In genomic region chr4:184812181-184812542, GRCh38 we compare ENCODE assay signal across 15 cellular contexts. TPM values are rescaled to one million over a fixed set of nuclear protein-coding genes. Genes with fewer than 3 reads are reported as not detected.
A peak's percentile ranks its signal among the peaks of the same experiment; 100 is the strongest.
DNase-seq lines count a peak whose midpoint lies in the region; ATAC-seq, FAIRE-seq and TF ChIP-seq lines count a peak whose summit lies in the region.
"Had no signal": no experiment of that assay in that cellular context is flagged by ENCODE, and none has a peak within 500 bp of the region (broad histone marks: within the 10 kb centered on the region; RNA-seq: fewer than 3 reads in every experiment).

No MANE protein-coding gene starts in this region.

- H4K20me1 ChIP-seq in HepG2 (ENCODE audit: insufficient read depth, low read length) (no peaks in the 10 kb centered on the region), H9 (ENCODE audit: control insufficient read depth, insufficient read depth, insufficient read length) (no peaks in the 10 kb centered on the region)

- TF ChIP-seq EP300 in HepG2 (IDR thresholded peaks at IDR 0.05; ENCODE audit: low read depth in 2 of 2, low read length in 2 of 2) = no peak
- TF ChIP-seq EP300 in HepG2 (CRISPR knock-in tag; IDR thresholded peaks at IDR 0.05; ENCODE audit: borderline replicate concordance) = no peak

- TF ChIP-seq RAD21 in liver (IDR thresholded peaks at IDR 0.05) = no peak
- TF ChIP-seq RAD21 in HepG2 (CRISPR knock-in tag; IDR thresholded peaks at IDR 0.05) = no peak

- no peak overlapping the region for H2BK120ac ChIP-seq in H9 (ENCODE audit: low read depth, low read length, poor library complexity, severe bottlenecking)

- H3K4me2 ChIP-seq in HepG2 (ENCODE audit: low read depth, low read length) = no peak overlapping the region
- H3K4me2 ChIP-seq in H9 (ENCODE audit: insufficient read depth, insufficient read length, low read length) = no peak overlapping the region

- peaks cover 3% of the 10 kb centered on the region for H3K79me2 ChIP-seq in HepG2 (ENCODE audit: insufficient read depth, low read length)
- no peaks in the 10 kb centered on the region; the same call in 1 of the 2 replicates for H3K79me2 ChIP-seq in H9 (ENCODE audit: insufficient read depth, low read length)

- H2BK20ac ChIP-seq in H9 (ENCODE audit: low read depth, low read length, poor library complexity, severe bottlenecking) = no peak overlapping the region

- H3K9ac ChIP-seq in liver (ENCODE audit: low read depth in 1 of 2, low read length in 2 of 2) = peak overlapping the region in 1 of 2 donors; percentile 39
- H3K9ac ChIP-seq in HepG2 (ENCODE audit: insufficient read depth, low read depth, low read length) = no peak overlapping the region
- no peak overlapping the region for H3K9ac ChIP-seq in H9 (ENCODE audit: extremely low read depth, insufficient read length, low read length)

- H2AK5ac ChIP-seq in H9 (ENCODE audit: insufficient read length, low read length) = no peak overlapping the region

- no peaks in the 10 kb centered on the region for H3K27me3 ChIP-seq in liver (ENCODE audit: control insufficient read depth in 4 of 4, insufficient read depth in 4 of 4, low read length in 3 of 4)
- no peaks in the 10 kb centered on the region for H3K27me3 ChIP-seq in HepG2 (ENCODE audit: control insufficient read depth in 1 of 2, insufficient read depth in 2 of 2, low read length in 2 of 2)
- H3K27me3 ChIP-seq in gastrocnemius medialis = no peaks in the 10 kb centered on the region
- H3K27me3 ChIP-seq in uterus = no peaks in the 10 kb centered on the region
- H3K27me3 ChIP-seq in H9 (ENCODE audit: insufficient read depth, low read length) = no peaks in the 10 kb centered on the region

- H2BK15ac ChIP-seq in H9 (ENCODE audit: low read depth, low read length) = no peak overlapping the region

- H3K4me3 ChIP-seq in liver (ENCODE audit: low read depth in 1 of 3, low read length in 3 of 3) (peak overlapping the region in 1 of 3 donors; percentile 5), HepG2 (replicated peaks in 1 of 3; ENCODE audit: insufficient read depth in 1 of 3, low read depth in 2 of 3, low read length in 3 of 3) (no peak overlapping the region), gastrocnemius medialis (peak overlapping the region; percentile 21 to 51 (median 42)), uterus (no peak overlapping the region)
- H3K4me3 ChIP-seq: HAP-1 had no signal

- H2BK5ac ChIP-seq in H9 (ENCODE audit: insufficient read length, low read length) = no peak overlapping the region

- H3T11ph ChIP-seq in H9 (ENCODE audit: low read length) = no peak overlapping the region

- no peak overlapping the region for H4K5ac ChIP-seq in H9 (ENCODE audit: insufficient read length, low read depth, low read length)

- H3K4me1 Mint-ChIP-seq in glutamatergic neuron (ENCODE audit: low read depth, unreplicated experiment) (peaks cover 32% of the 10 kb centered on the region), H9 (peaks cover 30 to 33% of the 10 kb centered on the region in 2 experiments)

- H3K56ac ChIP-seq in H9 (ENCODE audit: insufficient read length, low read depth, low read length) = no peak overlapping the region

- H3K23me2 ChIP-seq in H9 (ENCODE audit: insufficient read length, low read depth, low read length, poor library complexity, severe bottlenecking) = no peaks in the 10 kb centered on the region

- H3K9me3 Mint-ChIP-seq in glutamatergic neuron (ENCODE audit: unreplicated experiment) (no peaks in the 10 kb centered on the region), H9 (no peaks in the 10 kb centered on the region)
- H3K9me3 Mint-ChIP-seq: T-helper 1 cell treated with Interleukin-12 subunit alpha and Interleukin-12 subunit beta and Interleukin-4 antibody, amounts not matched to agents 30 μg/mL and 1 μg/mL, for 36 hours had no signal

- H3K14ac ChIP-seq in H9 (ENCODE audit: insufficient read depth, low read length) = no peak overlapping the region

- H3K27ac ChIP-seq in liver (ENCODE audit: low read depth in 1 of 2, low read length in 2 of 2) = peak overlapping the region; percentile 67 to 82
- no peak overlapping the region for H3K27ac ChIP-seq in HepG2 (ENCODE audit: extremely low read length, insufficient read depth, low read length)
- peak overlapping the region; percentile 97 to 100 (median 98) for H3K27ac ChIP-seq in gastrocnemius medialis
- H3K27ac ChIP-seq in uterus = peak overlapping the region; percentile 37 to 68
- no peak overlapping the region for H3K27ac ChIP-seq in H9 (ENCODE audit: insufficient read length, low read depth, low read length)
- H3K27ac ChIP-seq: VCaP had no signal

- H2BK12ac ChIP-seq in H9 (ENCODE audit: insufficient read length, low read depth, low read length) = no peak overlapping the region

- CTCF ChIA-PET in HepG2 (lab: Yijun Ruan, JAX; ENCODE audit: low intra/inter-chr PET ratio, low total read pairs) = no interaction called here

- no peak overlapping the region for H3K4ac ChIP-seq in H9 (ENCODE audit: low read depth, low read length)

- peaks cover 0 to 2% (median under 1%) of the 10 kb centered on the region in 4 donors for H3K36me3 ChIP-seq in liver (ENCODE audit: control insufficient read depth in 4 of 4, insufficient read depth in 3 of 4, low read depth in 1 of 4, low read length in 3 of 4)
- no peaks in the 10 kb centered on the region for H3K36me3 ChIP-seq in HepG2 (replicated peaks in 1 of 2; ENCODE audit: control insufficient read depth in 1 of 2, insufficient read depth in 2 of 2, low read length in 2 of 2)
- no peaks in the 10 kb centered on the region for H3K36me3 ChIP-seq in gastrocnemius medialis
- H3K36me3 ChIP-seq in uterus = no peaks in the 10 kb centered on the region
- H3K36me3 ChIP-seq: HAP-1 had no signal

- no peak for ATAC-seq in HepG2
- ATAC-seq in gastrocnemius medialis = no peak

- WGBS in liver = 84% methylated on average over 6 of the region's 6 CpGs
- WGBS in HepG2 (ENCODE audit: low lambda C conversion rate) = 86% methylated on average over 6 of the region's 6 CpGs
- WGBS in H9 (ENCODE audit: extremely low coverage, insufficient read length, low lambda C conversion rate) = no CpG with 5 or more reads among the region's 6 CpGs

- H2AFZ ChIP-seq in HepG2 (ENCODE audit: low read length) (no peak overlapping the region), H9 (ENCODE audit: low read length) (no peak overlapping the region)

- no peak overlapping the region for H4K91ac ChIP-seq in H9 (ENCODE audit: insufficient read length, low read depth, low read length)

- H3K18ac ChIP-seq in H9 (ENCODE audit: insufficient read length, low read depth, low read length) = no peak overlapping the region

- DNase-seq in HepG2 (ENCODE audit: low spot score) (no peak), glutamatergic neuron (no peak), gastrocnemius medialis (no peak), uterus (no peak), H9 (no peak), GF-D8 (lab: John Stamatoyannopoulos, UW) (no peak), amygdala (lab: John Stamatoyannopoulos, UW) (no peak)
- DNase-seq: NCI-H1694 treated with DMSO at 0.1 percent for 48 hours had no signal

- BruUV-seq in HepG2 (replicated peaks; lab: Mats Ljungman, UMichigan) = no TSS peak

- H3K4me3 Mint-ChIP-seq in glutamatergic neuron (ENCODE audit: unreplicated experiment) (peak overlapping the region; percentile 14), H9 (no peak overlapping the region)
- H3K4me3 Mint-ChIP-seq: T-helper 1 cell treated with Interleukin-12 subunit alpha and Interleukin-12 subunit beta and Interleukin-4 antibody, amounts not matched to agents 30 μg/mL and 1 μg/mL, for 36 hours had no signal

- H3K36me3 Mint-ChIP-seq in glutamatergic neuron (ENCODE audit: unreplicated experiment) (no peaks in the 10 kb centered on the region), H9 (ENCODE audit: insufficient read depth in 1 of 3, low read depth in 3 of 3) (no peaks in the 10 kb centered on the region)

- H3K4me1 ChIP-seq in liver (ENCODE audit: control insufficient read depth in 4 of 4, insufficient read depth in 4 of 4, low read length in 3 of 4) (peaks cover 13 to 91% (median 72%) of the 10 kb centered on the region in 4 donors), HepG2 (ENCODE audit: insufficient read depth, low read length) (peaks cover 83% of the 10 kb centered on the region), gastrocnemius medialis (peaks cover 66 to 80% of the 10 kb centered on the region in 2 donors), uterus (no peaks in the 10 kb centered on the region), H9 (ENCODE audit: insufficient read depth, low read length) (no peaks in the 10 kb centered on the region)

- in situ Hi-C loops in HepG2 (cut with HindIII; ENCODE audit: extremely low pct_ligation_motif_present, low pct_unique_long_range_greater_than_20kb) (no loop called here), gastrocnemius medialis (cut with MboI; ENCODE audit: low sequenced_read_pairs in 4 of 4) (loop anchor here in 1 of 4 donors (10.0 to 25.0 kb wide), 2 partner anchors 57 to 775 kb away; no protein-coding TSS in a partner anchor)

- H3K23ac ChIP-seq in H9 (ENCODE audit: insufficient read length, low read depth, low read length) = no peak overlapping the region

- no peak for TF ChIP-seq CTCF in liver (IDR thresholded peaks at IDR 0.05; ENCODE audit: low read depth, low read length, missing input control)
- no peak for TF ChIP-seq CTCF in HepG2 (CRISPR knock-in tag; IDR thresholded peaks at IDR 0.05)
- no peak for TF ChIP-seq CTCF in glutamatergic neuron (IDR thresholded peaks at IDR 0.05; ENCODE audit: partially characterized antibody, unreplicated experiment)
- no peak for TF ChIP-seq CTCF in gastrocnemius medialis (IDR thresholded peaks at IDR 0.05 in 4 of 5, conservative IDR thresholded peaks at IDR 0.05 in 1 of 5)
- no peak for TF ChIP-seq CTCF in uterus (IDR thresholded peaks at IDR 0.05)
- no peak for TF ChIP-seq CTCF in H9 (conservative IDR thresholded peaks at IDR 0.05)

- POLR2A ChIA-PET in HepG2 (lab: Yijun Ruan, JAX) = no interaction called here

- H3K9me3 ChIP-seq in liver (ENCODE audit: control insufficient read depth in 4 of 4, low read length in 3 of 4) (no peaks in the 10 kb centered on the region), HepG2 (ENCODE audit: low read length) (no peaks in the 10 kb centered on the region), gastrocnemius medialis (no peaks in the 10 kb centered on the region), uterus (no peaks in the 10 kb centered on the region), H9 (ENCODE audit: control insufficient read depth, low read depth, low read length) (no peaks in the 10 kb centered on the region)
- H3K9me3 ChIP-seq: HAP-1 had no signal

- no peak for FAIRE-seq in HepG2 (lab: Jason Lieb, UNC)
- FAIRE-seq: colon, endothelial cell of umbilical vein, GM19239 had no signal

- H3K79me1 ChIP-seq in H9 (ENCODE audit: insufficient read depth, low read depth, low read length, poor library complexity, severe bottlenecking) = no peaks in the 10 kb centered on the region

- intact Hi-C loops in HepG2 (cut with micrococcal nuclease; ENCODE audit: unreplicated experiment) = loop anchor here (5.0 kb wide), 1 partner anchor 65 kb away; no protein-coding TSS in a partner anchor
- intact Hi-C loops in gastrocnemius medialis (cut with DNase I; ENCODE audit: low total_unique reads) = loop anchor here (10.0 kb wide), 3 partner anchors 467 to 763 kb away; no protein-coding TSS in a partner anchor
- intact Hi-C loops in uterus (cut with DNase I; ENCODE audit: low total_unique reads) = no loop called here

- no peak for TF ChIP-seq POLR2A in HepG2 (IDR thresholded peaks at IDR 0.05; ENCODE audit: insufficient read depth in 1 of 2, low read depth in 2 of 2, low read length in 2 of 2)
- TF ChIP-seq POLR2A in gastrocnemius medialis (IDR thresholded peaks at IDR 0.05) = no peak
- TF ChIP-seq POLR2A in uterus (IDR thresholded peaks at IDR 0.05) = no peak

- H4K8ac ChIP-seq in H9 (replicated peaks; ENCODE audit: insufficient read length, low read depth, low read length) = no peak overlapping the region

- H3K27me3 Mint-ChIP-seq in glutamatergic neuron (ENCODE audit: unreplicated experiment) = no peaks in the 10 kb centered on the region
- peaks cover 24% of the 10 kb centered on the region for H3K27me3 Mint-ChIP-seq in H9 (ENCODE audit: low read depth)

- H3K27ac Mint-ChIP-seq in glutamatergic neuron (ENCODE audit: unreplicated experiment) (no peak overlapping the region), H9 (no peak overlapping the region)
- H3K27ac Mint-ChIP-seq: T-helper 1 cell treated with Interleukin-12 subunit alpha and Interleukin-12 subunit beta and Interleukin-4 antibody, amounts not matched to agents 30 μg/mL and 1 μg/mL, for 36 hours had no signal

RNA-seq across cellular contexts. Expression of gene ACSL1, which starts 13.6 kb away (rescaled TPM):
- total RNA-seq in liver (1,000 to 10,000 TPM in 1 of 2 donors, 100 to 1,000 TPM in 1; 210 to 2,226 TPM), HepG2 (2016; rRNA removed; fragmentation: Illumina TruSeq; extraction: Trizol) (29.8 and 38.2 TPM in 2 replicates), glutamatergic neuron (ENCODE audit: unreplicated experiment) (31.7 TPM), gastrocnemius medialis (1,000 to 10,000 TPM in 3 of 4 donors, 100 to 1,000 TPM in 1; 591 to 2,181 (median 1,316) TPM), uterus (10 to 100 TPM; 27.3 to 98.4 (median 70.1) TPM), H9 (2021) (3.1 and 3.5 TPM in 2 replicates)
- polyA plus RNA-seq in liver (1,000 to 10,000 TPM in 1 of 2 donors, 100 to 1,000 TPM in 1; 704 to 1,052 TPM), HepG2 (2011; rRNA removed) (10.0 and 14.3 TPM in 2 replicates)
- 5.1 and 5.5 TPM in 2 replicates for total RNA-seq in HepG2 (2016; cell fraction: cytosol; rRNA removed; fragmentation: Illumina TruSeq; extraction: Trizol; ENCODE audit: low read depth)
- 27.7 and 32.5 TPM in 2 replicates for total RNA-seq in HepG2 (2016; cell fraction: insoluble cytoplasmic fraction; rRNA removed; fragmentation: Illumina TruSeq; extraction: Trizol)
- 15.6 and 17.1 TPM in 2 replicates for total RNA-seq in HepG2 (2016; cell fraction: membrane; rRNA removed; fragmentation: Illumina TruSeq; extraction: Trizol)
- 33.0 and 35.9 TPM in 2 replicates for total RNA-seq in HepG2 (2016; cell fraction: nucleus; rRNA removed; fragmentation: Illumina TruSeq; extraction: Trizol)
- polyA plus RNA-seq in HepG2 (2011; cell fraction: cytosol; rRNA removed) = 5.5 and 11.2 TPM in 2 replicates
- 10.0 and 18.6 TPM in 2 replicates for polyA plus RNA-seq in HepG2 (2011; cell fraction: nucleus; rRNA removed)
- 8.5 and 20.6 TPM in 2 replicates for polyA plus RNA-seq in HepG2 (2012)
- 3.5 and 4.7 TPM in 2 replicates for polyA plus RNA-seq in HepG2 (2016; cell fraction: cytosol; fragmentation: Illumina TruSeq; extraction: Trizol; ENCODE audit: low read depth)
- polyA plus RNA-seq in HepG2 (2016; cell fraction: insoluble cytoplasmic fraction; fragmentation: Illumina TruSeq; extraction: Trizol; ENCODE audit: low read depth) = 31.0 and 31.7 TPM in 2 replicates
- 10.4 and 12.2 TPM in 2 replicates for polyA plus RNA-seq in HepG2 (2016; cell fraction: membrane; fragmentation: Illumina TruSeq; extraction: Trizol; ENCODE audit: low read depth)
- 44.4 and 47.7 TPM in 2 replicates for polyA plus RNA-seq in HepG2 (2016; cell fraction: nucleus; fragmentation: Illumina TruSeq; extraction: Trizol; ENCODE audit: insufficient read depth, low read depth)
- polyA minus RNA-seq in HepG2 (2011; rRNA and poly(A)+ RNA removed; ENCODE audit: low replicate concordance) = 14.8 and 18.9 TPM in 2 replicates
- polyA minus RNA-seq in HepG2 (2011; cell fraction: cytosol; rRNA and poly(A)+ RNA removed) = 11.4 and 23.7 TPM in 2 replicates
- polyA minus RNA-seq in HepG2 (2011; cell fraction: nucleus; rRNA and poly(A)+ RNA removed) = 11.5 and 23.1 TPM in 2 replicates

Comparison
In these comparisons a context has a peak if more than half of its experiments do, and no peak if none do; other contexts are left out.
1. H3K27ac ChIP-seq: peak in liver (2 of 2), gastrocnemius medialis (4 of 4) and uterus (2 of 2); none in HepG2 (single experiment) and H9 (single experiment).
2. H3K4me3 ChIP-seq: peak in gastrocnemius medialis (4 of 4); none in HepG2 (0 of 3) and uterus (0 of 2).